Comparison of ENCODE assay signal across 18 cellular contexts in the genomic region with DNA sequence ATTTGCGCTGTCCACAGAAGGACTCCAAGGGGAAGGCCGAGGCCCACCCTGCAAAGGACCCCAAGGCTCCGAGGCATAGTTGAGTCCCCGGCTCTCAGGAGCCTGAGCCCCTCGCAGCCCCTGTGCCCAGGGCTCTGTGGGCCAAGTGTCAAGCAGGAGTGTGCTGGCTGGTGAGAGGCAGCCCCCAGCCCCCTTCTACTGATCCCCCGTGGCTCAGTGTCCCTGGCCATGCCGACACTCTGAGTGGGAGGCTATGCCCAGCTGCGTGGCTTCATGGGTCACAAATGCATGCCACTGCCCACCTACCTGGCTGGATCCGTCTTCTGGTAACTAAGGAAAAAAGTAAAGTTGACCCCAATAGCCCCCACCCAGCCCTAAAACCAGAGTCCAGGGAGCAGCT.
"Had no signal": no experiment of that assay in that cellular context is flagged by ENCODE, and none has a peak within 500 bp of the region (broad histone marks: within the 10 kb centered on the region; RNA-seq: fewer than 3 reads in every experiment).

No MANE protein-coding gene starts in this region.

- H3K27me3 Mint-ChIP-seq: type B pancreatic cell had no signal

- H3K4me3 Mint-ChIP-seq: activated naive CD8-positive, alpha-beta T cell treated with anti-CD3 and anti-CD28 coated beads, Interleukin-2, amount 10 ng/mL, durations not matched to agents 7 days and 5 days; activated T-helper 1 cell treated with anti-CD3 and anti-CD28 coated beads, Interleukin-12 subunit alpha, Interleukin-12 subunit beta, Interleukin-2, Interleukin-4 antibody, amounts not matched to agents 30 ng/mL and 10 ng/mL and 1 ng/mL, durations not matched to agents 14 hours and 24 hours and 36 hours; effector memory CD8-positive, alpha-beta T cell; neural crest cell; stimulated activated memory B cell treated with anti-CD40 and anti-IgM and Interleukin-4, amounts not matched to agents 10 μg/mL and 1 μg/mL and 100 μg/mL, for 72 hours; T-helper 2 cell treated with Interferon-gamma antibody and Interleukin-4, amounts not matched to agents 5 μg/mL and 100 μg/mL, for 36 hours; type B pancreatic cell had no signal

- DNase-seq: activated CD4-positive, alpha-beta T cell treated with anti-CD3 and anti-CD28 coated beads, Interleukin-2, amount 50 U/mL, for 1 hour; activated naive CD8-positive, alpha-beta T cell treated with anti-CD3 and anti-CD28 coated beads, Interleukin-2, amount 10 ng/mL, durations not matched to agents 7 days and 5 days; brain microvascular endothelial cell; cerebellar nuclear complex; dermis blood vessel endothelial cell; effector memory CD8-positive, alpha-beta T cell; hippocampal formation; midbrain; ovary; stimulated activated CD4-positive, alpha-beta T cell treated with anti-CD3 and anti-CD28 coated beads, Interleukin-2, amount 100 ng/mL, for 48 hours; substantia nigra; SW 1271 had no signal

- H3K4me1 Mint-ChIP-seq: activated naive CD8-positive, alpha-beta T cell treated with anti-CD3 and anti-CD28 coated beads, Interleukin-2, amount 10 ng/mL, durations not matched to agents 7 days and 5 days; stimulated activated memory B cell treated with anti-CD40 and anti-IgM and Interleukin-4, amounts not matched to agents 10 μg/mL and 1 μg/mL and 100 μg/mL, for 72 hours had no signal

- H3K27ac Mint-ChIP-seq: activated naive CD8-positive, alpha-beta T cell treated with anti-CD3 and anti-CD28 coated beads, Interleukin-2, amount 10 ng/mL, durations not matched to agents 7 days and 5 days; activated T-helper 1 cell treated with anti-CD3 and anti-CD28 coated beads, Interleukin-12 subunit alpha, Interleukin-12 subunit beta, Interleukin-2, Interleukin-4 antibody, amounts not matched to agents 30 ng/mL and 10 ng/mL and 1 ng/mL, durations not matched to agents 14 hours and 24 hours and 36 hours; effector memory CD8-positive, alpha-beta T cell; stimulated activated memory B cell treated with anti-CD40 and anti-IgM and Interleukin-4, amounts not matched to agents 10 μg/mL and 1 μg/mL and 100 μg/mL, for 72 hours; T-helper 2 cell treated with Interferon-gamma antibody and Interleukin-4, amounts not matched to agents 5 μg/mL and 100 μg/mL, for 36 hours; type B pancreatic cell had no signal

- H3K36me3 Mint-ChIP-seq: activated naive CD8-positive, alpha-beta T cell treated with anti-CD3 and anti-CD28 coated beads, Interleukin-2, amount 10 ng/mL, durations not matched to agents 7 days and 5 days; stimulated activated memory B cell treated with anti-CD40 and anti-IgM and Interleukin-4, amounts not matched to agents 10 μg/mL and 1 μg/mL and 100 μg/mL, for 72 hours had no signal

- H3K9me3 ChIP-seq: ovary had no signal

- H3K4me3 ChIP-seq: ovary had no signal

- H3K36me3 ChIP-seq: ovary had no signal

- H3K9me3 Mint-ChIP-seq: activated naive CD8-positive, alpha-beta T cell treated with anti-CD3 and anti-CD28 coated beads, Interleukin-2, amount 10 ng/mL, durations not matched to agents 7 days and 5 days; activated T-helper 1 cell treated with anti-CD3 and anti-CD28 coated beads, Interleukin-12 subunit alpha, Interleukin-12 subunit beta, Interleukin-2, Interleukin-4 antibody, amounts not matched to agents 30 ng/mL and 10 ng/mL and 1 ng/mL, durations not matched to agents 14 hours and 24 hours and 36 hours; effector memory CD8-positive, alpha-beta T cell; neural crest cell; stimulated activated memory B cell treated with anti-CD40 and anti-IgM and Interleukin-4, amounts not matched to agents 10 μg/mL and 1 μg/mL and 100 μg/mL, for 72 hours; T-helper 2 cell treated with Interferon-gamma antibody and Interleukin-4, amounts not matched to agents 5 μg/mL and 100 μg/mL, for 36 hours; type B pancreatic cell had no signal

- H3K27me3 ChIP-seq: brain microvascular endothelial cell, ovary had no signal

- ATAC-seq: effector memory CD8-positive, alpha-beta T cell; stimulated activated memory B cell treated with anti-CD40 and anti-IgM and Interleukin-4, amounts not matched to agents 10 μg/mL and 1 μg/mL and 100 μg/mL, for 72 hours had no signal

- H3K27ac ChIP-seq: brain microvascular endothelial cell, epithelial cell of prostate, ovary had no signal
